Comparison of ENCODE assay signal across 10 cellular contexts in genomic region chr10:31582365-31583052, GRCh38.
A peak's percentile ranks its signal among the peaks of the same experiment; 100 is the strongest.
DNase-seq lines count a peak whose midpoint lies in the region; ATAC-seq and TF ChIP-seq lines count a peak whose summit lies in the region.
"Had no signal": no experiment of that assay in that cellular context is flagged by ENCODE, and none has a peak within 500 bp of the region (broad histone marks: within the 10 kb centered on the region; RNA-seq: fewer than 3 reads in every experiment).

No MANE protein-coding gene starts in this region.

- POLR2A ChIA-PET in PC-3 (lab: Charles Lee; ENCODE audit: unreplicated experiment): no interaction called here

- 0 out of 2 replicates have a peak overlapping the region, but pooled peaks have one; percentile 4 for H2AFZ ChIP-seq in PC-3 (ENCODE audit: low read length)

- DNase-seq in ELF-1 (ENCODE audit: low read depth, low spot score) (peak; percentile 49), PC-3 (peak; percentile 69), fibroblast of pulmonary artery (ENCODE audit: low read depth) (peak; percentile 30), DMS79 (lab: John Stamatoyannopoulos, UW) (no peak), hippocampal formation (lab: John Stamatoyannopoulos, UW) (no peak), posterior cingulate gyrus (no peak)

- H3K4me3 ChIP-seq in PC-3 (ENCODE audit: low read length) (no peak overlapping the region), fibroblast of pulmonary artery (replicated peaks; ENCODE audit: low read depth, low read length) (no peak overlapping the region), neutrophil (ENCODE audit: low read depth in 1 of 2, low read length in 1 of 2) (peak overlapping the region; percentile 33 to 42)
- H3K4me3 ChIP-seq: thoracic aorta had no signal

- intact Hi-C loops in PC-3 (cut with micrococcal nuclease) (no loop called here), posterior cingulate gyrus (cut with DNase I) (no loop called here)

- H3K4me1 ChIP-seq in PC-3 (ENCODE audit: insufficient read depth, low read length): peaks cover 21% of the 10 kb centered on the region
- peaks cover 44 to 55% of the 10 kb centered on the region in 2 experiments for H3K4me1 ChIP-seq in neutrophil (ENCODE audit: control insufficient read depth in 1 of 2, insufficient read depth in 1 of 2, low read depth in 1 of 2, low read length in 1 of 2)

- no peaks in the 10 kb centered on the region for H4K20me1 ChIP-seq in PC-3 (ENCODE audit: low read length)

- ATAC-seq in PC-3: peak; percentile 97
- ATAC-seq in GM21717 (IDR thresholded peaks at IDR 0.05; ENCODE audit: unreplicated experiment): no peak

- CTCF ChIA-PET in PC-3 (lab: Charles Lee): no interaction called here

- no peaks in the 10 kb centered on the region for H3K9me3 ChIP-seq in PC-3 (ENCODE audit: low read length)
- no peaks in the 10 kb centered on the region for H3K9me3 ChIP-seq in neutrophil
- H3K9me3 ChIP-seq: thoracic aorta had no signal

- no peaks in the 10 kb centered on the region for H3K36me3 ChIP-seq in PC-3 (ENCODE audit: low read depth, low read length)
- H3K36me3 ChIP-seq in neutrophil: no peaks in the 10 kb centered on the region
- H3K36me3 ChIP-seq: thoracic aorta had no signal

- H3K9ac ChIP-seq in PC-3 (ENCODE audit: low read length): no peak overlapping the region

- H3K9me2 ChIP-seq in PC-3 (replicated peaks; ENCODE audit: low read length): no peaks in the 10 kb centered on the region

- H3K4me2 ChIP-seq in PC-3 (ENCODE audit: low read length): peak overlapping the region; percentile 51; the same call in 1 of the 2 replicates

- no TSS peak for BruUV-seq in PC-3 (replicated peaks; lab: Mats Ljungman, UMichigan)

- H3K27me3 ChIP-seq in PC-3 (ENCODE audit: low read length) (no peaks in the 10 kb centered on the region), neutrophil (no peaks in the 10 kb centered on the region)

- TF ChIP-seq CTCF in PC-3 (conservative IDR thresholded peaks at IDR 0.05; ENCODE audit: low read depth, low read length): no peak
- TF ChIP-seq CTCF in fibroblast of pulmonary artery (IDR thresholded peaks at IDR 0.05; ENCODE audit: low read length, missing control alignments): no peak
- no peak for TF ChIP-seq CTCF in neutrophil (IDR thresholded peaks at IDR 0.05)

- H3K27ac ChIP-seq in PC-3 (ENCODE audit: low read length) (peak overlapping the region; percentile 36), neutrophil (peak overlapping the region; percentile 92)
- H3K27ac ChIP-seq: epithelial cell of prostate, thoracic aorta had no signal

- H3F3A ChIP-seq in PC-3 (ENCODE audit: low read length, unreplicated experiment): no peaks in the 10 kb centered on the region

- no peaks in the 10 kb centered on the region for H3K79me2 ChIP-seq in PC-3 (ENCODE audit: low read length)

Comparison
In these comparisons a context has a peak if more than half of its experiments do, and no peak if none do; other contexts are left out.
1. DNase-seq: peak in ELF-1 (single experiment), PC-3 (single experiment) and fibroblast of pulmonary artery (single experiment); none in DMS79 (single experiment), hippocampal formation (0 of 2) and posterior cingulate gyrus (0 of 10).
2. H3K4me3 ChIP-seq: peak in neutrophil (2 of 2); none in PC-3 (single experiment) and fibroblast of pulmonary artery (single experiment).